18 cellular contexts compared by ENCODE assay signal in genomic region chr6:148118303-148118702, GRCh38.
A peak's percentile ranks its signal among the peaks of the same experiment; 100 is the strongest.
DNase-seq lines count a peak whose midpoint lies in the region; ATAC-seq and TF ChIP-seq lines count a peak whose summit lies in the region.
"Had no signal": no experiment of that assay in that cellular context is flagged by ENCODE, and none has a peak within 500 bp of the region (broad histone marks: within the 10 kb centered on the region; RNA-seq: fewer than 3 reads in every experiment).

No MANE protein-coding gene starts in this region.

- intact Hi-C loops in posterior vena cava (cut with DNase I): no loop called here

- H3K4me3 Mint-ChIP-seq in glutamatergic neuron (ENCODE audit: unreplicated experiment): peak overlapping the region; percentile 73
- H3K4me3 Mint-ChIP-seq: CD8-positive, alpha-beta T cell; H9; T-helper 1 cell treated with Interleukin-12 subunit alpha and Interleukin-12 subunit beta and Interleukin-4 antibody, amounts not matched to agents 30 μg/mL and 1 μg/mL, for 36 hours had no signal

- peaks cover 2% of the 10 kb centered on the region for H3K27me3 Mint-ChIP-seq in glutamatergic neuron (ENCODE audit: unreplicated experiment)

- ATAC-seq in GM21367 (IDR thresholded peaks at IDR 0.05; ENCODE audit: unreplicated experiment): no peak
- ATAC-seq: A549; CD8-positive, alpha-beta T cell; PC-3 had no signal

- peaks cover 29% of the 10 kb centered on the region for H3K4me1 Mint-ChIP-seq in glutamatergic neuron (ENCODE audit: low read depth, unreplicated experiment)

- TF ChIP-seq CTCF in glutamatergic neuron (IDR thresholded peaks at IDR 0.05; ENCODE audit: partially characterized antibody, unreplicated experiment) (no peak), GM20000 (IDR thresholded peaks at IDR 0.05; ENCODE audit: extremely low read depth, missing control alignments) (no peak)

- H3K27ac Mint-ChIP-seq in glutamatergic neuron (ENCODE audit: unreplicated experiment): peak overlapping the region; percentile 65
- H3K27ac Mint-ChIP-seq: CD8-positive, alpha-beta T cell; H9; T-helper 1 cell treated with Interleukin-12 subunit alpha and Interleukin-12 subunit beta and Interleukin-4 antibody, amounts not matched to agents 30 μg/mL and 1 μg/mL, for 36 hours had no signal

- peaks cover 3% of the 10 kb centered on the region for H3K9me3 Mint-ChIP-seq in glutamatergic neuron (ENCODE audit: unreplicated experiment)
- H3K9me3 Mint-ChIP-seq: CD8-positive, alpha-beta T cell; H9; T-helper 1 cell treated with Interleukin-12 subunit alpha and Interleukin-12 subunit beta and Interleukin-4 antibody, amounts not matched to agents 30 μg/mL and 1 μg/mL, for 36 hours had no signal

- no peaks in the 10 kb centered on the region for H3K36me3 Mint-ChIP-seq in glutamatergic neuron (ENCODE audit: unreplicated experiment)
- H3K36me3 Mint-ChIP-seq: CD8-positive, alpha-beta T cell had no signal

- DNase-seq in NCI-H748 (lab: John Stamatoyannopoulos, UW; ENCODE audit: unreplicated experiment) (peak; percentile 14), NCI-H748 treated with DMSO at 0.1 percent for 48 hours (lab: John Stamatoyannopoulos, UW) (no peak), NCI-H2171 (lab: John Stamatoyannopoulos, UW) (peak; percentile 62), glutamatergic neuron (no peak), GM20000 (ENCODE audit: low spot score) (no peak), posterior vena cava (ENCODE audit: low spot score) (no peak)
- DNase-seq: CD8-positive, alpha-beta T cell; DND-41; H9; KG1; NCI-H1436 treated with DMSO at 0.1 percent for 48 hours; NCI-H2081; NCI-H2227 treated with DMSO at 0.1 percent for 48 hours; NCI-H82; PC-3 had no signal

Comparison
In these comparisons a context has a peak if more than half of its experiments do, and no peak if none do; other contexts are left out.
1. DNase-seq: peak in NCI-H748 (single experiment) and NCI-H2171 (single experiment); none in NCI-H748 treated with DMSO at 0.1 percent for 48 hours (single experiment), glutamatergic neuron (single experiment), GM20000 (single experiment) and posterior vena cava (single experiment).